In the genomic region with DNA sequence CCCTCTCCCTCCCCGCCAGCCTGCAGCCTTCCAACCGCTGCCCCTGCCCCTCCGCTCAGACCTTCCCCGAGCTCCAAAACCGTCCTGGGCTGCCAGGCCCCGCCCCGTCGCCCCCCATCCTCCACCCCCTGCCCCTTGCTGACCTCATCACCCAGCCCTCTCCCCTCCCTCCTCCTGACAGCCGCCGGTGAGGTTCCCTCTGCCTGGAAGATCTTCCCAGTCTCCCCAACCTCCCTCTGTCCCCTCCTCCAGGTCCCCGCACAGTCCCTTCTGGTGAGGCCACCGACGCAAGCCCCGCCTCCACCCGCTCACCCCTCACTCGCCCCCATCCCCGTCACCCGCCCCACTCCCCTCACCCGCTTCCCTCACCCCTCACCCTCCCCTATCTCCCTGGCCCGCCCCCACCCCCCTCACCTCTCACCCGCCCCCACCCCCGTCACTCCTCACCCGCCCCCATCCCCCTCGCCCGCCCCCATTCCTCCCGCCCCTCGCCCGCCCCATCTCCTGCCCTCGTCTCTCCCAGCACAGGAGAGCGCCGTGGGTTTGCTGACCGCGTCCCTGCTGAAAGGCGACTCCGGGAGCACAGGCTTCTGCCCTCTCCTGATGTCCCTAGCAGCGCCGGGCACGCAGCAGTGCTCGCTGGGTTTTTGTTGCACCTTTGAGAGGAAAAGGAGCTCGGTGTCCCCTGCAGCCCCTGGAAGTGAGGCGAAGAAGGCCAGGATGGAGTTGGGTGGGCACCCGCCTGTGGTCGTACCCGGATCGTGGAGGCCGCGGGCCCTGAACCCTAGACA, we compare ENCODE assay signal across 9 cellular contexts. TPM values are rescaled to one million over a fixed set of nuclear protein-coding genes. Genes with fewer than 3 reads are reported as not detected.
DNase-seq lines count a peak whose midpoint lies in the region; ATAC-seq, FAIRE-seq and TF ChIP-seq lines count a peak whose summit lies in the region.
"Had no signal": no experiment of that assay in that cellular context is flagged by ENCODE, and none has a peak within 500 bp of the region (broad histone marks: within the 10 kb centered on the region; RNA-seq: fewer than 3 reads in every experiment).

No MANE protein-coding gene starts in this region.

- H3K79me2 ChIP-seq in K562 (ENCODE audit: control insufficient read depth, insufficient read depth, low read length) = no peaks in the 10 kb centered on the region

- TF ChIP-seq CTCF in K562 (IDR thresholded peaks at IDR 0.05 in 2 of 3, conservative IDR thresholded peaks at IDR 0.05 in 1 of 3; ENCODE audit: insufficient read depth in 2 of 3, low read depth in 1 of 3, low read length in 3 of 3) = no peak

- no peaks in the 10 kb centered on the region for H4K20me1 ChIP-seq in K562 (replicated peaks; ENCODE audit: control insufficient read depth, insufficient read depth, low read length)

- no TSS peak for BruUV-seq in K562 (replicated peaks; lab: Mats Ljungman, UMichigan)

- no peaks in the 10 kb centered on the region for H3K9me3 ChIP-seq in K562 (replicated peaks; ENCODE audit: control insufficient read depth, insufficient read depth, low read depth, low read length)
- H3K9me3 ChIP-seq in thymus (ENCODE audit: control insufficient read depth) = no peaks in the 10 kb centered on the region

- no peak for TF ChIP-seq EP300 in K562 (IDR thresholded peaks at IDR 0.05; ENCODE audit: low read length)

- TF ChIP-seq RAD21 in K562 (CRISPR knock-in tag; conservative IDR thresholded peaks at IDR 0.05 in 1 of 2, IDR thresholded peaks at IDR 0.05 in 1 of 2) = no peak

- ATAC-seq in Right ventricle myocardium inferior (no peak), K562 (no peak)

- peak overlapping the region; percentile 52 for H3K4me2 ChIP-seq in K562 (ENCODE audit: insufficient read depth, low read length)

- H3K4me1 ChIP-seq in K562 (replicated peaks in 1 of 2; ENCODE audit: control insufficient read depth in 2 of 2, insufficient read depth in 2 of 2, low read length in 2 of 2) (peaks cover 4 to 16% of the 10 kb centered on the region in 2 experiments; a peak in 4 of 5 replicates), thymus (ENCODE audit: control insufficient read depth, insufficient read depth, low read length) (peaks cover 10% of the 10 kb centered on the region)

- FAIRE-seq in K562 (lab: Jason Lieb, UNC) = no peak
- FAIRE-seq: endometrium had no signal

- 0 out of 4 replicates have a peak overlapping the region, but pooled peaks of 1 of the 2 experiments have one; percentile 45 for H3K9ac ChIP-seq in K562 (ENCODE audit: insufficient read depth in 1 of 2, low read depth in 2 of 2, low read length in 2 of 2)

- no peaks in the 10 kb centered on the region for H3K9me1 ChIP-seq in K562 (ENCODE audit: control insufficient read depth, insufficient read depth, low read length)

- CTCF ChIA-PET in K562 (lab: Yijun Ruan, JAX; ENCODE audit: low intra/inter-chr PET ratio) = interaction anchor here (0.5 to 1.8 kb wide), 6 partner anchors 112 to 447 kb away, joined by 3 to 15 read pairs (median 3); no protein-coding TSS in a partner anchor

- in situ Hi-C loops in K562 (cut with MboI) = loop anchor here (5.0 kb wide), 2 partner anchors 164 to 284 kb away; no protein-coding TSS in a partner anchor

- intact Hi-C loops in Right ventricle myocardium inferior (cut with DNase I) = loop anchor here (2.0 kb wide), 1 partner anchor 284 kb away; no protein-coding TSS in a partner anchor
- intact Hi-C loops in cardiac septum (cut with DNase I) = loop anchor here (2.0 to 10.0 kb wide), 2 partner anchors 286 to 294 kb away; no protein-coding TSS in a partner anchor
- intact Hi-C loops in K562 (cut with micrococcal nuclease) = loop anchor here (2.0 kb wide), 1 partner anchor 284 kb away; no protein-coding TSS in a partner anchor

- no peak overlapping the region for H2AFZ ChIP-seq in K562 (ENCODE audit: low read depth, low read length)

- no peaks in the 10 kb centered on the region for H3K27me3 ChIP-seq in K562 (ENCODE audit: control insufficient read depth in 2 of 2, insufficient read depth in 2 of 2, low read length in 2 of 2)
- H3K27me3 ChIP-seq in thymus (ENCODE audit: control insufficient read depth, insufficient read depth) = peaks cover 17% of the 10 kb centered on the region

- H3K27ac ChIP-seq in K562 (ENCODE audit: extremely low read depth, low read depth, low read length) (no peak overlapping the region), thymus (ENCODE audit: low read depth) (no peak overlapping the region)

- H3K36me3 ChIP-seq in K562 (ENCODE audit: control insufficient read depth, insufficient read depth, low read length) (no peaks in the 10 kb centered on the region), thymus (ENCODE audit: control insufficient read depth, insufficient read depth) (no peaks in the 10 kb centered on the region)

- WGBS in K562 (ENCODE audit: insufficient coverage, low coverage, missing lambda C conversion rate) = 19% methylated on average over 15 of the region's 47 CpGs
- 2% methylated on average over 47 of the region's 47 CpGs for WGBS in thymus

- DNase-seq in Right ventricle myocardium inferior (ENCODE audit: missing footprints) (peak; percentile 76), cardiac septum (ENCODE audit: low spot score) (no peak), NCI-H2227 treated with DMSO at 0.1 percent for 48 hours (lab: John Stamatoyannopoulos, UW) (peak; percentile 58), K562 (ENCODE audit: extremely low read depth in 1 of 4, low spot score in 3 of 4) (peak in 2 of 4 experiments; percentile 34 to 46), left kidney (ENCODE audit: low read depth, low spot score) (peak; percentile 91), COR-L47 (lab: John Stamatoyannopoulos, UW) (no peak), germinal center (ENCODE audit: low spot score) (no peak)

- H3K4me3 ChIP-seq in K562 (no peak overlapping the region), thymus (ENCODE audit: low read length) (peak overlapping the region; percentile 46)

- POLR2A ChIA-PET in K562 (lab: Yijun Ruan, JAX) = no interaction called here

- TF ChIP-seq POLR2A in K562 (conservative IDR thresholded peaks at IDR 0.05) = no peak

RNA-seq across cellular contexts. Expression of a gene that starts 16.4 kb away (rescaled TPM):
- total RNA-seq in Right ventricle myocardium inferior = 0.54 TPM
- total RNA-seq in cardiac septum = 0.40 TPM
- not detected in 2 replicates for total RNA-seq in K562 (2011; cell fraction: chromatin; rRNA removed; ENCODE audit: low replicate concordance)
- not detected in 2 replicates for total RNA-seq in K562 (2011; cell fraction: nucleolus; rRNA removed)
- total RNA-seq in K562 (2011; cell fraction: nucleoplasm; rRNA removed) = not detected in 2 replicates
- total RNA-seq in K562 (2014; rRNA removed) = not detected in 2 replicates
- total RNA-seq in K562 (2014; rRNA removed; fragmentation: Illumina TruSeq; extraction: Trizol) = not detected in 2 replicates
- total RNA-seq in K562 (2015; rRNA removed; fragmentation: Illumina TruSeq; extraction: Trizol) = not detected in 2 replicates
- total RNA-seq in K562 (2021) = not detected in 2 replicates
- not detected in 2 replicates for polyA plus RNA-seq in K562 (2011; rRNA removed)
- polyA plus RNA-seq in K562 (2011; cell fraction: cytosol; rRNA removed) = not detected in 2 replicates
- not detected in 2 replicates for polyA plus RNA-seq in K562 (2011; cell fraction: nucleus; rRNA removed)
- not detected in 2 replicates for polyA plus RNA-seq in K562 (2012)
- not detected in 2 replicates for polyA plus RNA-seq in K562 (2014; fragmentation: Illumina TruSeq; extraction: Trizol)
- polyA plus RNA-seq in K562 (2014; fragmentation: Nextera tagmentation; extraction: Ambion mirVana) = not detected
- polyA plus RNA-seq in K562 (2014; rRNA removed) = not detected in 2 replicates
- polyA minus RNA-seq in K562 (2011; rRNA and poly(A)+ RNA removed) = not detected in 2 replicates
- polyA minus RNA-seq in K562 (2011; cell fraction: cytosol; rRNA and poly(A)+ RNA removed) = not detected in 2 replicates
- not detected in 2 replicates for polyA minus RNA-seq in K562 (2011; cell fraction: nucleus; rRNA and poly(A)+ RNA removed)
- polyA plus RNA-seq in thymus = 1.0 TPM

RNA-seq across cellular contexts. Expression of a gene that starts 27.7 kb away (rescaled TPM):
- total RNA-seq in Right ventricle myocardium inferior (22.3 TPM), cardiac septum (21.6 TPM), K562 (2014; rRNA removed) (8.5 and 11.5 TPM in 2 replicates), K562 (2014; rRNA removed; fragmentation: Illumina TruSeq; extraction: Trizol) (3.0 TPM in 2 replicates), K562 (2015; rRNA removed; fragmentation: Illumina TruSeq; extraction: Trizol) (5.0 and 5.9 TPM in 2 replicates), K562 (2021) (11.7 and 12.1 TPM in 2 replicates)
- 2.7 and 4.4 TPM in 2 replicates for total RNA-seq in K562 (2011; cell fraction: chromatin; rRNA removed; ENCODE audit: low replicate concordance)
- 2.4 and 3.7 TPM in 2 replicates for total RNA-seq in K562 (2011; cell fraction: nucleolus; rRNA removed)
- 2.3 and 3.2 TPM in 2 replicates for total RNA-seq in K562 (2011; cell fraction: nucleoplasm; rRNA removed)
- polyA plus RNA-seq in K562 (2011; rRNA removed) (7.7 and 7.9 TPM in 2 replicates), K562 (2014; fragmentation: Illumina TruSeq; extraction: Trizol) (6.4 and 8.3 TPM in 2 replicates), K562 (2014; fragmentation: Nextera tagmentation; extraction: Ambion mirVana) (under 1 TPM; 0.24 to 0.46 TPM), K562 (2014; rRNA removed) (8.1 and 12.1 TPM in 2 replicates), thymus (32.4 TPM)
- polyA plus RNA-seq in K562 (2011; cell fraction: cytosol; rRNA removed) = 8.7 and 16.2 TPM in 2 replicates
- 9.8 and 13.3 TPM in 2 replicates for polyA plus RNA-seq in K562 (2011; cell fraction: nucleus; rRNA removed)
- polyA plus RNA-seq in K562 (2012) = 7.7 and 9.5 TPM in 2 replicates
- polyA minus RNA-seq in K562 (2011; rRNA and poly(A)+ RNA removed) = 2.1 and 4.3 TPM in 2 replicates
- 6.1 and 6.6 TPM in 2 replicates for polyA minus RNA-seq in K562 (2011; cell fraction: cytosol; rRNA and poly(A)+ RNA removed)
- polyA minus RNA-seq in K562 (2011; cell fraction: nucleus; rRNA and poly(A)+ RNA removed) = 1.1 and 1.8 TPM in 2 replicates

RNA-seq across cellular contexts. Expression of a gene that starts 41.4 kb away (rescaled TPM):
- total RNA-seq in Right ventricle myocardium inferior = 18.7 TPM
- 15.6 TPM for total RNA-seq in cardiac septum
- total RNA-seq in K562 (2011; cell fraction: chromatin; rRNA removed; ENCODE audit: low replicate concordance) = 805 and 856 TPM in 2 replicates
- total RNA-seq in K562 (2011; cell fraction: nucleolus; rRNA removed) = 514 and 529 TPM in 2 replicates
- 508 and 540 TPM in 2 replicates for total RNA-seq in K562 (2011; cell fraction: nucleoplasm; rRNA removed)
- 54.2 and 59.8 TPM in 2 replicates for total RNA-seq in K562 (2014; rRNA removed)
- 51.1 and 59.4 TPM in 2 replicates for total RNA-seq in K562 (2014; rRNA removed; fragmentation: Illumina TruSeq; extraction: Trizol)
- 54.9 and 57.5 TPM in 2 replicates for total RNA-seq in K562 (2015; rRNA removed; fragmentation: Illumina TruSeq; extraction: Trizol)
- 63.0 and 72.9 TPM in 2 replicates for total RNA-seq in K562 (2021)
- polyA plus RNA-seq in K562 (2011; rRNA removed) = 205 and 223 TPM in 2 replicates
- polyA plus RNA-seq in K562 (2011; cell fraction: cytosol; rRNA removed) = 71.6 and 100.0 TPM in 2 replicates
- 633 and 866 TPM in 2 replicates for polyA plus RNA-seq in K562 (2011; cell fraction: nucleus; rRNA removed)
- polyA plus RNA-seq in K562 (2012) = 85.2 and 154 TPM in 2 replicates
- polyA plus RNA-seq in K562 (2014; fragmentation: Illumina TruSeq; extraction: Trizol) = 71.2 and 76.9 TPM in 2 replicates
- polyA plus RNA-seq in K562 (2014; fragmentation: Nextera tagmentation; extraction: Ambion mirVana) = 10 to 100 TPM; 17.0 to 19.7 TPM
- polyA plus RNA-seq in K562 (2014; rRNA removed) = 122 and 150 TPM in 2 replicates
- polyA minus RNA-seq in K562 (2011; rRNA and poly(A)+ RNA removed) = 49.8 and 57.6 TPM in 2 replicates
- polyA minus RNA-seq in K562 (2011; cell fraction: cytosol; rRNA and poly(A)+ RNA removed) = 30.9 and 31.2 TPM in 2 replicates
- polyA minus RNA-seq in K562 (2011; cell fraction: nucleus; rRNA and poly(A)+ RNA removed) = 105 and 107 TPM in 2 replicates
- 43.8 TPM for polyA plus RNA-seq in thymus

Comparison
In these comparisons a context has a peak if more than half of its experiments do, and no peak if none do; other contexts are left out.
1. DNase-seq: peak in Right ventricle myocardium inferior (single experiment), NCI-H2227 treated with DMSO at 0.1 percent for 48 hours (single experiment) and left kidney (single experiment); none in cardiac septum (single experiment), COR-L47 (single experiment) and germinal center (single experiment).